Comparison of ENCODE assay signal across 9 cellular contexts in the genomic region with DNA sequence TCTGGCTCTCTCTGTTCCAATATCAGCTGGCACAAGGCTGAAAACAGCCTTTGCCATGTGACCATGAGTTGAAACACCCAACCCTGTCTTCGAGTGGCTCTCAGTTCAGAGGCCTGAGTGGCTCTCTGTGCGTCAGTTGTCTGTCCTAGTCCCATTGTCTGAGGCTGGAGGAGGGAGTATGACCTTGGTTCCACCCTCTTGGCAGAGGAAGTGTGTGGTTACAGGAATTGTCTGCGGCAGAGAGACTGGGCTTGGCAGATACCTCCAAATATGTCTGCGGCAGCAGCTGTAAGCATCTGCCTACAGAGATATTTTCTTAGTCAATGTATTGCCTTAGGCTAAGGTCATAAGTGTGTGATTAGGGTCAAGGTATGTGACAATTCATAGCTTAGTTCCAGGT. TPM values are rescaled to one million over a fixed set of nuclear protein-coding genes. Genes with fewer than 3 reads are reported as not detected.
DNase-seq lines count a peak whose midpoint lies in the region; ATAC-seq, FAIRE-seq and TF ChIP-seq lines count a peak whose summit lies in the region.
"Had no signal": no experiment of that assay in that cellular context is flagged by ENCODE, and none has a peak within 500 bp of the region (broad histone marks: within the 10 kb centered on the region; RNA-seq: fewer than 3 reads in every experiment).

No MANE protein-coding gene starts in this region.

- in situ Hi-C loops in HepG2 (cut with HindIII; ENCODE audit: extremely low pct_ligation_motif_present, low pct_unique_long_range_greater_than_20kb) = no loop called here
- in situ Hi-C loops in astrocyte of the cerebellum (cut with HindIII; ENCODE audit: low sequenced_read_pairs) = loop anchor here (25.0 kb wide), 1 partner anchor 567 kb away; no protein-coding TSS in a partner anchor

- no peak for TF ChIP-seq EP300 in HepG2 (IDR thresholded peaks at IDR 0.05; ENCODE audit: low read depth in 2 of 2, low read length in 2 of 2)
- no peak for TF ChIP-seq EP300 in HepG2 (CRISPR knock-in tag; IDR thresholded peaks at IDR 0.05; ENCODE audit: borderline replicate concordance)

- DNase-seq in HepG2 (ENCODE audit: low spot score) (no peak), astrocyte of the cerebellum (ENCODE audit: low read depth) (peak; percentile 35), hepatic stellate cell (ENCODE audit: low spot score) (peak; percentile 32), superior temporal gyrus (ENCODE audit: extremely low spot score) (no peak)
- DNase-seq: NCI-H1930 had no signal

- H3K9ac ChIP-seq in liver (ENCODE audit: low read depth in 1 of 2, low read length in 2 of 2) = no peak overlapping the region
- H3K9ac ChIP-seq in HepG2 (ENCODE audit: insufficient read depth, low read depth, low read length) = no peak overlapping the region

- H4K20me1 ChIP-seq in HepG2 (ENCODE audit: insufficient read depth, low read length) = peaks cover 6% of the 10 kb centered on the region; the same call in 1 of the 2 replicates

- H3K27me3 ChIP-seq in liver (ENCODE audit: control insufficient read depth in 4 of 4, insufficient read depth in 4 of 4, low read length in 3 of 4) (peaks cover 0 to 2% (median 0%) of the 10 kb centered on the region in 4 donors), HepG2 (ENCODE audit: control insufficient read depth in 1 of 2, insufficient read depth in 2 of 2, low read length in 2 of 2) (peaks cover 7 to 97% of the 10 kb centered on the region in 2 experiments; a peak in 4 of 5 replicates)

- H3K4me1 ChIP-seq in liver (ENCODE audit: control insufficient read depth in 4 of 4, insufficient read depth in 4 of 4, low read length in 3 of 4) = no peaks in the 10 kb centered on the region
- no peaks in the 10 kb centered on the region for H3K4me1 ChIP-seq in HepG2 (ENCODE audit: insufficient read depth, low read length)

- no peak for FAIRE-seq in HepG2 (lab: Jason Lieb, UNC)

- no peak overlapping the region for H3K4me2 ChIP-seq in HepG2 (ENCODE audit: low read depth, low read length)

- CTCF ChIA-PET in HepG2 (lab: Yijun Ruan, JAX; ENCODE audit: low intra/inter-chr PET ratio, low total read pairs) = no interaction called here

- H2AFZ ChIP-seq in HepG2 (ENCODE audit: low read length) = no peak overlapping the region

- H3K4me3 ChIP-seq in liver (ENCODE audit: low read depth in 1 of 3, low read length in 3 of 3) = no peak overlapping the region
- no peak overlapping the region for H3K4me3 ChIP-seq in HepG2 (replicated peaks in 1 of 3; ENCODE audit: insufficient read depth in 1 of 3, low read depth in 2 of 3, low read length in 3 of 3)
- no peak overlapping the region for H3K4me3 ChIP-seq in astrocyte of the cerebellum (ENCODE audit: low read depth, low read length)

- H3K9me3 ChIP-seq in liver (ENCODE audit: control insufficient read depth in 4 of 4, low read length in 3 of 4) (no peaks in the 10 kb centered on the region), HepG2 (ENCODE audit: low read length) (no peaks in the 10 kb centered on the region)

- no TSS peak for BruUV-seq in HepG2 (replicated peaks; lab: Mats Ljungman, UMichigan)

- WGBS in liver = 56% methylated on average over 4 of the region's 4 CpGs
- WGBS in HepG2 (ENCODE audit: low lambda C conversion rate) = 52% methylated on average over 3 of the region's 4 CpGs

- no peak for TF ChIP-seq CTCF in liver (IDR thresholded peaks at IDR 0.05; ENCODE audit: low read depth, low read length, missing input control)
- TF ChIP-seq CTCF in HepG2 (CRISPR knock-in tag; IDR thresholded peaks at IDR 0.05) = no peak
- TF ChIP-seq CTCF in astrocyte of the cerebellum (IDR thresholded peaks at IDR 0.05; ENCODE audit: low read depth, low read length, missing control alignments) = no peak

- H3K79me2 ChIP-seq in HepG2 (ENCODE audit: insufficient read depth, low read length) = no peaks in the 10 kb centered on the region

- ATAC-seq in HepG2 (no peak), HG03565 (IDR thresholded peaks at IDR 0.05; ENCODE audit: unreplicated experiment) (no peak), GM19397 (IDR thresholded peaks at IDR 0.05; ENCODE audit: unreplicated experiment) (no peak), GM21390 (IDR thresholded peaks at IDR 0.05; ENCODE audit: unreplicated experiment) (no peak)

- no peak for TF ChIP-seq POLR2A in HepG2 (IDR thresholded peaks at IDR 0.05; ENCODE audit: insufficient read depth in 1 of 2, low read depth in 2 of 2, low read length in 2 of 2)

- no peak for TF ChIP-seq RAD21 in liver (IDR thresholded peaks at IDR 0.05)
- TF ChIP-seq RAD21 in HepG2 (CRISPR knock-in tag; IDR thresholded peaks at IDR 0.05) = no peak

- intact Hi-C loops in HepG2 (cut with micrococcal nuclease; ENCODE audit: unreplicated experiment) = no loop called here

- H3K27ac ChIP-seq in liver (ENCODE audit: low read depth in 1 of 2, low read length in 2 of 2) (no peak overlapping the region), HepG2 (ENCODE audit: extremely low read length, insufficient read depth, low read length) (no peak overlapping the region)

- POLR2A ChIA-PET in HepG2 (lab: Yijun Ruan, JAX) = no interaction called here

- H3K36me3 ChIP-seq in liver (ENCODE audit: control insufficient read depth in 4 of 4, insufficient read depth in 3 of 4, low read depth in 1 of 4, low read length in 3 of 4) (no peaks in the 10 kb centered on the region), HepG2 (replicated peaks in 1 of 2; ENCODE audit: control insufficient read depth in 1 of 2, insufficient read depth in 2 of 2, low read length in 2 of 2) (no peaks in the 10 kb centered on the region)

TF ChIP-seq in liver, 16 proteins besides CTCF, POLR2A, EP300 and RAD21:
- TF ChIP-seq GABPA (IDR thresholded peaks at IDR 0.05 in 1 of 2, conservative IDR thresholded peaks at IDR 0.05 in 1 of 2) (no peak), HNF4A (conservative IDR thresholded peaks at IDR 0.05) (no peak), FOXA1 (IDR thresholded peaks at IDR 0.05) (no peak), NR2F2 (IDR thresholded peaks at IDR 0.05) (peak; percentile 13)

TF ChIP-seq in HepG2, 621 proteins besides CTCF, POLR2A, EP300 and RAD21:
- TF ChIP-seq ZNF296 (CRISPR knock-in tag; conservative IDR thresholded peaks at IDR 0.05) (no peak), ZNF251 (CRISPR knock-in tag; IDR thresholded peaks at IDR 0.05) (no peak), ZNF615 (CRISPR knock-in tag; IDR thresholded peaks at IDR 0.05; ENCODE audit: borderline replicate concordance) (no peak)

RNA-seq across cellular contexts. Expression of a gene that starts 32.6 kb away (rescaled TPM):
- not detected for total RNA-seq in liver
- polyA plus RNA-seq in liver = not detected
- not detected in 2 replicates for total RNA-seq in HepG2 (2016; rRNA removed; fragmentation: Illumina TruSeq; extraction: Trizol)
- not detected in 2 replicates for total RNA-seq in HepG2 (2016; cell fraction: cytosol; rRNA removed; fragmentation: Illumina TruSeq; extraction: Trizol; ENCODE audit: low read depth)
- not detected in 2 replicates for total RNA-seq in HepG2 (2016; cell fraction: insoluble cytoplasmic fraction; rRNA removed; fragmentation: Illumina TruSeq; extraction: Trizol)
- total RNA-seq in HepG2 (2016; cell fraction: membrane; rRNA removed; fragmentation: Illumina TruSeq; extraction: Trizol) = not detected in 2 replicates
- not detected in 2 replicates for total RNA-seq in HepG2 (2016; cell fraction: nucleus; rRNA removed; fragmentation: Illumina TruSeq; extraction: Trizol)
- not detected in 2 replicates for polyA plus RNA-seq in HepG2 (2011; rRNA removed)
- not detected in 2 replicates for polyA plus RNA-seq in HepG2 (2011; cell fraction: cytosol; rRNA removed)
- not detected in 2 replicates for polyA plus RNA-seq in HepG2 (2011; cell fraction: nucleus; rRNA removed)
- polyA plus RNA-seq in HepG2 (2012) = not detected in 2 replicates
- not detected in 2 replicates for polyA plus RNA-seq in HepG2 (2016; cell fraction: cytosol; fragmentation: Illumina TruSeq; extraction: Trizol; ENCODE audit: low read depth)
- polyA plus RNA-seq in HepG2 (2016; cell fraction: insoluble cytoplasmic fraction; fragmentation: Illumina TruSeq; extraction: Trizol; ENCODE audit: low read depth) = not detected in 2 replicates
- polyA plus RNA-seq in HepG2 (2016; cell fraction: membrane; fragmentation: Illumina TruSeq; extraction: Trizol; ENCODE audit: low read depth) = not detected in 2 replicates
- not detected in 2 replicates for polyA plus RNA-seq in HepG2 (2016; cell fraction: nucleus; fragmentation: Illumina TruSeq; extraction: Trizol; ENCODE audit: insufficient read depth, low read depth)
- polyA minus RNA-seq in HepG2 (2011; rRNA and poly(A)+ RNA removed; ENCODE audit: low replicate concordance) = not detected in 2 replicates
- polyA minus RNA-seq in HepG2 (2011; cell fraction: cytosol; rRNA and poly(A)+ RNA removed) = not detected in 2 replicates
- polyA minus RNA-seq in HepG2 (2011; cell fraction: nucleus; rRNA and poly(A)+ RNA removed) = not detected in 2 replicates

Comparison
In these comparisons a context has a peak if more than half of its experiments do, and no peak if none do; other contexts are left out.
1. DNase-seq: peak in astrocyte of the cerebellum (single experiment) and hepatic stellate cell (single experiment); none in HepG2 (single experiment) and superior temporal gyrus (single experiment).